12 cellular contexts compared by ENCODE assay signal in genomic region chr14:42214981-42215491, GRCh38.
DNase-seq lines count a peak whose midpoint lies in the region; ATAC-seq and TF ChIP-seq lines count a peak whose summit lies in the region.
"Had no signal": no experiment of that assay in that cellular context is flagged by ENCODE, and none has a peak within 500 bp of the region (broad histone marks: within the 10 kb centered on the region; RNA-seq: fewer than 3 reads in every experiment).

No MANE protein-coding gene starts in this region.

- no peak overlapping the region for H2BK5ac ChIP-seq in mesendoderm (ENCODE audit: low read length)

- no TSS peak for BruUV-seq in mammary epithelial cell (replicated peaks; lab: Mats Ljungman, UMichigan)

- H2AFZ ChIP-seq in mammary epithelial cell (ENCODE audit: low read depth, low read length), result peak overlapping the region; percentile 74

- H4K8ac ChIP-seq in mesendoderm (ENCODE audit: low read depth, low read length), result no peak overlapping the region

- TF ChIP-seq EP300 in Ishikawa (IDR thresholded peaks at IDR 0.05; ENCODE audit: borderline replicate concordance), result no peak

- H3K9me3 ChIP-seq in mammary epithelial cell (replicated peaks; ENCODE audit: insufficient read depth, low read length), result no peaks in the 10 kb centered on the region
- H3K9me3 ChIP-seq: Caco-2, thyroid gland had no signal

- no peaks in the 10 kb centered on the region for H3K79me1 ChIP-seq in mesendoderm (ENCODE audit: low read length)

- DNase-seq in AG08396 (ENCODE audit: low spot score), result peak; percentile 31
- peak; percentile 92 for DNase-seq in mammary epithelial cell
- DNase-seq in mesendoderm, result peak; percentile 6
- no peak for DNase-seq in NCI-H510A treated with DMSO at 0.1 percent for 48 hours (lab: John Stamatoyannopoulos, UW)
- no peak for DNase-seq in activated gamma-delta T cell treated with Interleukin-2 at 50 U/mL for 16 hours
- DNase-seq: activated B cell treated with CpG ODN at 0.5 μM for 24 hours, Caco-2, NCI-H69, thyroid gland had no signal

- TF ChIP-seq RAD21 in Ishikawa (IDR thresholded peaks at IDR 0.05; ENCODE audit: low read depth), result no peak

- CTCF ChIA-PET in mammary epithelial cell (lab: Charles Lee; ENCODE audit: low non-redundant PET), result interaction anchor here (0.7 kb wide), 1 partner anchor 604 kb away, joined by 5 read pairs; no protein-coding TSS in a partner anchor

- H4K5ac ChIP-seq in mesendoderm (ENCODE audit: low read length), result no peak overlapping the region

- no peak for TF ChIP-seq CTCF in mammary epithelial cell (conservative IDR thresholded peaks at IDR 0.05 in 1 of 2, IDR thresholded peaks at IDR 0.05 in 1 of 2; ENCODE audit: extremely low read depth in 1 of 2, insufficient read depth in 1 of 2, low read depth in 1 of 2, low read length in 2 of 2)

- intact Hi-C loops in mammary epithelial cell (cut with micrococcal nuclease), result loop anchor here (2.0 kb wide), 2 partner anchors 74 to 104 kb away; no protein-coding TSS in a partner anchor

- H3K4me1 ChIP-seq in mammary epithelial cell (ENCODE audit: insufficient read depth, low read length), result peaks cover 21% of the 10 kb centered on the region
- H3K4me1 ChIP-seq in mesendoderm (ENCODE audit: control insufficient read depth, low read depth, low read length), result no peaks in the 10 kb centered on the region
- H3K4me1 ChIP-seq: Caco-2 had no signal

- no peak overlapping the region for H2BK120ac ChIP-seq in mesendoderm (ENCODE audit: low read depth, low read length)

- H3K18ac ChIP-seq in mesendoderm (ENCODE audit: low read length), result no peak overlapping the region

- H2BK15ac ChIP-seq in mesendoderm (replicated peaks; ENCODE audit: low read depth), result no peak overlapping the region

- H3K36me3 ChIP-seq in mammary epithelial cell (ENCODE audit: insufficient read depth, low read length) (no peaks in the 10 kb centered on the region), mesendoderm (ENCODE audit: control insufficient read depth, insufficient read depth, low read length) (no peaks in the 10 kb centered on the region)
- H3K36me3 ChIP-seq: thyroid gland had no signal

- no peak overlapping the region for H3K56ac ChIP-seq in mesendoderm (ENCODE audit: low read length)

- dilution Hi-C loops in mammary epithelial cell (cut with HindIII; ENCODE audit: low sequenced_read_pairs), result no loop called here

- no peaks in the 10 kb centered on the region for H3K79me2 ChIP-seq in mammary epithelial cell (ENCODE audit: insufficient read depth, low read length)
- H3K79me2 ChIP-seq in mesendoderm (ENCODE audit: control insufficient read depth, insufficient read depth, low read length), result no peaks in the 10 kb centered on the region

- H3K23ac ChIP-seq in mesendoderm (ENCODE audit: low read length), result no peak overlapping the region

- H3K4me3 ChIP-seq in mammary epithelial cell (replicated peaks in 1 of 3; ENCODE audit: insufficient read depth in 1 of 3, low read depth in 2 of 3, low read length in 3 of 3) (no peak overlapping the region), mesendoderm (ENCODE audit: low read length) (no peak overlapping the region)
- H3K4me3 ChIP-seq: thyroid gland had no signal

- H3K9ac ChIP-seq in mammary epithelial cell (ENCODE audit: insufficient read depth, low read length) (peak overlapping the region; percentile 70), mesendoderm (ENCODE audit: low read length) (no peak overlapping the region)

- H2AK5ac ChIP-seq in mesendoderm (ENCODE audit: low read length), result no peak overlapping the region

- ATAC-seq in GM21528 (IDR thresholded peaks at IDR 0.05; ENCODE audit: low FRiP score, unreplicated experiment) (no peak), HG03442 (IDR thresholded peaks at IDR 0.05; ENCODE audit: unreplicated experiment) (no peak)

- in situ Hi-C loops in mammary epithelial cell (cut with MboI; ENCODE audit: low sequenced_read_pairs in 2 of 2), result no loop called here

- H3K27me3 ChIP-seq in mammary epithelial cell (ENCODE audit: insufficient read depth, low read length) (no peaks in the 10 kb centered on the region), mesendoderm (ENCODE audit: insufficient read depth, low read length, poor library complexity) (no peaks in the 10 kb centered on the region)
- H3K27me3 ChIP-seq: thyroid gland had no signal

- H3K4me2 ChIP-seq in mammary epithelial cell (ENCODE audit: insufficient read depth, low read depth, low read length), result peak overlapping the region; percentile 68
- no peak overlapping the region for H3K4me2 ChIP-seq in mesendoderm (ENCODE audit: low read length)

- H4K20me1 ChIP-seq in mammary epithelial cell (ENCODE audit: insufficient read depth, low read length), result no peaks in the 10 kb centered on the region

- H3K4ac ChIP-seq in mesendoderm (ENCODE audit: low read depth, low read length), result no peak overlapping the region

- H3K27ac ChIP-seq in mammary epithelial cell (ENCODE audit: insufficient read depth, low read depth, low read length) (peak overlapping the region; percentile 98), mesendoderm (ENCODE audit: low read depth, low read length) (no peak overlapping the region)
- H3K27ac ChIP-seq: thyroid gland had no signal

TF ChIP-seq in Ishikawa, 13 proteins besides CTCF, POLR2A, EP300 and RAD21:
- TF ChIP-seq USF1 (IDR thresholded peaks at IDR 0.05) (peak; percentile 37; the same call in 1 of the 2 replicates), CEBPB (IDR thresholded peaks at IDR 0.05) (no peak), TEAD4 (IDR thresholded peaks at IDR 0.05) (no peak)
TF ChIP-seq in Ishikawa: peak in this region for 1.

Comparison
In these comparisons a context has a peak if more than half of its experiments do, and no peak if none do; other contexts are left out.
1. DNase-seq: peak in AG08396 (single experiment), mammary epithelial cell (single experiment) and mesendoderm (single experiment); none in NCI-H510A treated with DMSO at 0.1 percent for 48 hours (single experiment) and activated gamma-delta T cell treated with Interleukin-2 at 50 U/mL for 16 hours (single experiment).